16 cellular contexts compared by ENCODE assay signal in genomic region chr1:201568258-201568657, GRCh38. TPM values are rescaled to one million over a fixed set of nuclear protein-coding genes. Genes with fewer than 3 reads are reported as not detected.
DNase-seq lines count a peak whose midpoint lies in the region; ATAC-seq, FAIRE-seq and TF ChIP-seq lines count a peak whose summit lies in the region.
"Had no signal": no experiment of that assay in that cellular context is flagged by ENCODE, and none has a peak within 500 bp of the region (broad histone marks: within the 10 kb centered on the region; RNA-seq: fewer than 3 reads in every experiment).

No MANE protein-coding gene starts in this region.

- H3K4me2 ChIP-seq in H1 (ENCODE audit: insufficient read depth in 1 of 2, low read depth in 2 of 2, low read length in 2 of 2): no peak overlapping the region
- no peak overlapping the region for H3K4me2 ChIP-seq in trophoblast cell (ENCODE audit: low read length)

- H3K27ac ChIP-seq in left ventricle myocardium inferior (replicated peaks): peak overlapping the region; percentile 60
- H3K27ac ChIP-seq in H1 (ENCODE audit: low read depth, low read length): no peak overlapping the region
- H3K27ac ChIP-seq in trophoblast cell (ENCODE audit: low read depth, low read length): no peak overlapping the region
- H3K27ac ChIP-seq: 22Rv1, GM23248 had no signal

- H3K14ac ChIP-seq in H1 (ENCODE audit: insufficient read length) (no peak overlapping the region), trophoblast cell (ENCODE audit: low read length) (no peak overlapping the region)

- no peak overlapping the region for H3K56ac ChIP-seq in H1 (replicated peaks; ENCODE audit: insufficient read length, low read depth, low read length)

- POLR2A ChIA-PET in H1 (lab: Charles Lee; ENCODE audit: partially characterized antibody): interaction anchor here (1.5 kb wide), 1 partner anchor 16 kb away, joined by 5 read pairs; no protein-coding TSS in a partner anchor

- CTCF ChIA-PET in H1 (lab: Charles Lee; ENCODE audit: partially characterized antibody): interaction anchor here (0.9 to 22.6 kb wide), 10 partner anchors 7 to 225 kb away, joined by 3 to 499 read pairs (median 4); no protein-coding TSS in a partner anchor

- no peaks in the 10 kb centered on the region for H3K36me3 ChIP-seq in left ventricle myocardium inferior
- no peaks in the 10 kb centered on the region for H3K36me3 ChIP-seq in H1 (ENCODE audit: control insufficient read depth in 2 of 4, insufficient read depth in 4 of 4, low read length in 3 of 4)
- peaks cover 18 to 28% of the 10 kb centered on the region in 2 experiments for H3K36me3 ChIP-seq in trophoblast cell (ENCODE audit: control insufficient read depth in 1 of 2, insufficient read depth in 2 of 2, low read length in 2 of 2)

- no peak overlapping the region for H2BK20ac ChIP-seq in H1 (ENCODE audit: low read length)

- TF ChIP-seq CTCF in left ventricle myocardium inferior (IDR thresholded peaks at IDR 0.05; ENCODE audit: borderline replicate concordance): no peak
- no peak for TF ChIP-seq CTCF in H1 (IDR thresholded peaks at IDR 0.05; ENCODE audit: control extremely low read depth in 1 of 3, insufficient read depth in 1 of 3, low read depth in 1 of 3, low read length in 3 of 3)

- no peak overlapping the region for H4K5ac ChIP-seq in H1 (ENCODE audit: insufficient read length, low read depth, low read length)

- H2BK15ac ChIP-seq in H1 (ENCODE audit: low read length): 0 out of 2 replicates have a peak overlapping the region, but pooled peaks have one; percentile 61

- FAIRE-seq in H1 (lab: Jason Lieb, UNC): no peak
- FAIRE-seq: G401.6, GM12891 had no signal

- TF ChIP-seq POLR2A in H1 (IDR thresholded peaks at IDR 0.05; ENCODE audit: control extremely low read depth in 1 of 2, low read depth in 2 of 2, low read length in 2 of 2): no peak

- H4K8ac ChIP-seq in H1 (ENCODE audit: extremely low read depth, insufficient read depth, low read length) (no peak overlapping the region), trophoblast cell (ENCODE audit: low read depth, low read length) (no peak overlapping the region)

- no peak for TF ChIP-seq RAD21 in H1 (IDR thresholded peaks at IDR 0.05 in 1 of 2, conservative IDR thresholded peaks at IDR 0.05 in 1 of 2; ENCODE audit: low read depth in 2 of 2, low read length in 2 of 2)

- H2BK120ac ChIP-seq in H1 (replicated peaks; ENCODE audit: low read depth, low read length) (no peak overlapping the region), trophoblast cell (ENCODE audit: insufficient read depth, low read length, poor library complexity) (no peak overlapping the region)

- H3K9ac ChIP-seq in H1 (replicated peaks in 1 of 4; ENCODE audit: extremely low read depth in 1 of 4, low read depth in 3 of 4, low read length in 3 of 4) (no peak overlapping the region), trophoblast cell (ENCODE audit: low read length) (no peak overlapping the region)
- H3K9ac ChIP-seq: GM23248 had no signal

- H3K79me1 ChIP-seq in H1 (ENCODE audit: low read depth, low read length) (no peaks in the 10 kb centered on the region), trophoblast cell (ENCODE audit: low read length) (no peaks in the 10 kb centered on the region)

- H2BK5ac ChIP-seq in H1 (ENCODE audit: low read depth, low read length): no peak overlapping the region
- no peak overlapping the region for H2BK5ac ChIP-seq in trophoblast cell (ENCODE audit: low read depth, low read length, poor library complexity)

- H3K4ac ChIP-seq in H1 (replicated peaks; ENCODE audit: insufficient read length, low read depth, low read length) (no peak overlapping the region), trophoblast cell (ENCODE audit: low read depth, low read length) (peak overlapping the region; percentile 72)

- DNase-seq in left ventricle myocardium inferior (no peak), Right ventricle myocardium inferior (ENCODE audit: missing footprints) (no peak), H1 (ENCODE audit: low read depth in 1 of 2, low spot score in 2 of 2) (no peak), trophoblast cell (no peak), middle frontal gyrus (ENCODE audit: extremely low spot score, low spot score) (no peak), cerebellum (ENCODE audit: low spot score) (no peak), DMS153 treated with DMSO at 0.1 percent for 48 hours (lab: John Stamatoyannopoulos, UW; ENCODE audit: unreplicated experiment) (no peak)
- DNase-seq: CD4-positive, CD25-positive, alpha-beta regulatory T cell; DMS79 treated with DMSO at 0.1 percent for 48 hours; EL; GM23248; H9 had no signal

- ATAC-seq in Right ventricle myocardium inferior: no peak
- no peak for ATAC-seq in HG02970 (IDR thresholded peaks at IDR 0.05; ENCODE audit: low FRiP score, unreplicated experiment)

- no peak overlapping the region for H3K18ac ChIP-seq in H1 (ENCODE audit: extremely low read depth, low read length)
- no peak overlapping the region for H3K18ac ChIP-seq in trophoblast cell (ENCODE audit: low read length)

- H4K91ac ChIP-seq in H1 (replicated peaks; ENCODE audit: insufficient read length, low read length): no peak overlapping the region
- H4K91ac ChIP-seq in trophoblast cell (ENCODE audit: low read depth, low read length): no peak overlapping the region

- intact Hi-C loops in left ventricle myocardium inferior (cut with micrococcal nuclease) (loop anchor here (10.0 kb wide), 1 partner anchor 67 kb away; no protein-coding TSS in a partner anchor), Right ventricle myocardium inferior (cut with DNase I) (loop anchor here (2.0 kb wide), 1 partner anchor 29 kb away; no protein-coding TSS in a partner anchor)

- H3K9me3 ChIP-seq in left ventricle myocardium inferior (replicated peaks) (no peaks in the 10 kb centered on the region), H1 (ENCODE audit: insufficient read depth in 2 of 2, low read depth in 1 of 2, low read length in 1 of 2) (no peaks in the 10 kb centered on the region), trophoblast cell (ENCODE audit: insufficient read depth, low read depth, low read length) (no peaks in the 10 kb centered on the region)

- H2AK5ac ChIP-seq in H1 (ENCODE audit: low read depth, low read length) (no peak overlapping the region), trophoblast cell (ENCODE audit: low read length) (no peak overlapping the region)

- no peaks in the 10 kb centered on the region for H4K20me1 ChIP-seq in H1 (replicated peaks in 1 of 2; ENCODE audit: control insufficient read depth in 1 of 2, insufficient read depth in 2 of 2, low read length in 2 of 2)

- no peak overlapping the region for H3K23ac ChIP-seq in H1 (ENCODE audit: insufficient read length)
- H3K23ac ChIP-seq in trophoblast cell (ENCODE audit: low read length): no peak overlapping the region

- no peaks in the 10 kb centered on the region for H3K27me3 ChIP-seq in left ventricle myocardium inferior (ENCODE audit: low read depth)
- no peaks in the 10 kb centered on the region for H3K27me3 ChIP-seq in H1 (replicated peaks in 1 of 4; ENCODE audit: control insufficient read depth in 3 of 4, extremely low read depth in 1 of 4, insufficient read depth in 3 of 4, low read length in 3 of 4)
- no peaks in the 10 kb centered on the region for H3K27me3 ChIP-seq in trophoblast cell (ENCODE audit: insufficient read depth, low read length)

- H3K4me3 ChIP-seq in left ventricle myocardium inferior (no peak overlapping the region), H1 (ENCODE audit: extremely low read depth in 1 of 4, insufficient read depth in 2 of 4, low read depth in 3 of 4, low read length in 4 of 4) (no peak overlapping the region), trophoblast cell (ENCODE audit: low read depth, low read length) (no peak overlapping the region)
- H3K4me3 ChIP-seq: GM23248 had no signal

- H2AFZ ChIP-seq in H1 (ENCODE audit: low read length) (no peak overlapping the region), trophoblast cell (ENCODE audit: insufficient read depth, low read length, poor library complexity) (no peak overlapping the region)
- H2AFZ ChIP-seq: GM23248 had no signal

- H3K4me1 ChIP-seq in left ventricle myocardium inferior (peaks cover 88% of the 10 kb centered on the region), H1 (replicated peaks in 1 of 4; ENCODE audit: control insufficient read depth in 3 of 4, insufficient read depth in 4 of 4, low read length in 3 of 4) (no peaks in the 10 kb centered on the region; a peak in 1 of 7 replicates), trophoblast cell (ENCODE audit: control insufficient read depth in 1 of 2, insufficient read depth in 2 of 2, low read length in 2 of 2) (peaks cover 0 to 2% of the 10 kb centered on the region in 2 experiments)

- H2BK12ac ChIP-seq in H1 (ENCODE audit: low read depth, low read length): no peak overlapping the region
- H2BK12ac ChIP-seq in trophoblast cell (ENCODE audit: low read length): no peak overlapping the region

- no peak for TF ChIP-seq EP300 in H1 (IDR thresholded peaks at IDR 0.05; ENCODE audit: borderline replicate concordance in 1 of 2, low read depth in 2 of 2, low read length in 2 of 2)

- H3K23me2 ChIP-seq in H1 (ENCODE audit: low read depth, low read length): no peaks in the 10 kb centered on the region

- WGBS in H1 (ENCODE audit: extremely low coverage in 1 of 2, insufficient coverage in 1 of 2, insufficient read length in 1 of 2, insufficient replicate concordance in 2 of 2, low coverage in 1 of 2, low lambda C conversion rate in 2 of 2, missing lambda C conversion rate in 1 of 2), 2 experiments: 94% methylated on average over 6 of the region's 6 CpGs; no CpG with 5 or more reads in 1 of the 2 experiments
- no CpG with 5 or more reads among the region's 6 CpGs for WGBS in trophoblast cell (ENCODE audit: extremely low coverage, insufficient coverage, insufficient read length)

- H3K79me2 ChIP-seq in H1 (ENCODE audit: control insufficient read depth in 1 of 2, insufficient read depth in 2 of 2, low read length in 2 of 2) (no peaks in the 10 kb centered on the region), trophoblast cell (ENCODE audit: control insufficient read depth, insufficient read depth, low read length, poor library complexity) (peaks cover 1% of the 10 kb centered on the region)

- no peak overlapping the region for H4K12ac ChIP-seq in trophoblast cell (ENCODE audit: low read depth, low read length)

TF ChIP-seq in H1, 55 proteins besides CTCF, POLR2A, EP300 and RAD21:
- no peak for TF ChIP-seq EZH2 (IDR thresholded peaks at IDR 0.05; ENCODE audit: low read depth, low read length, severe bottlenecking)

RNA-seq across cellular contexts. Expression of gene NAV1, which starts 29.3 kb away (rescaled TPM):
- total RNA-seq in left ventricle myocardium inferior (74.8 TPM), Right ventricle myocardium inferior (69.0 TPM), cerebellum (73.3 TPM)
- 42.7 and 43.6 TPM in 2 replicates for total RNA-seq in H1 (2021; fragmentation: NEBNext Ultra II Directional; extraction: Animal tissue kit (Norgen Biotek cat#: 25700))
- 9.9 and 12.2 TPM in 2 replicates for polyA plus RNA-seq in H1 (2011; rRNA removed)
- polyA plus RNA-seq in H1 (2011; cell fraction: cytosol; rRNA removed): 6.1 TPM
- polyA plus RNA-seq in H1 (2011; cell fraction: nucleus; rRNA removed): 21.8 TPM
- polyA plus RNA-seq in H1 (2012, experiment 1 of 2): 18.4 to 24.2 TPM (median 23.3 TPM) in 4 replicates
- polyA plus RNA-seq in H1 (2012, experiment 2 of 2): 6.4 TPM
- 16.4 TPM for polyA plus RNA-seq in H1 (2013, experiment 1 of 2)
- polyA plus RNA-seq in H1 (2013, experiment 2 of 2): 14.6 TPM
- 23.8 and 26.1 TPM in 2 replicates for polyA minus RNA-seq in H1 (2011; rRNA and poly(A)+ RNA removed)
- polyA minus RNA-seq in H1 (2011; cell fraction: cytosol; rRNA and poly(A)+ RNA removed): 24.7 TPM
- polyA minus RNA-seq in H1 (2011; cell fraction: nucleus; rRNA and poly(A)+ RNA removed): 27.6 TPM
- polyA plus RNA-seq in trophoblast cell (2013): 38.9 and 40.5 TPM in 2 replicates
